ENCODE assay signal across 8 cellular contexts in the genomic region with DNA sequence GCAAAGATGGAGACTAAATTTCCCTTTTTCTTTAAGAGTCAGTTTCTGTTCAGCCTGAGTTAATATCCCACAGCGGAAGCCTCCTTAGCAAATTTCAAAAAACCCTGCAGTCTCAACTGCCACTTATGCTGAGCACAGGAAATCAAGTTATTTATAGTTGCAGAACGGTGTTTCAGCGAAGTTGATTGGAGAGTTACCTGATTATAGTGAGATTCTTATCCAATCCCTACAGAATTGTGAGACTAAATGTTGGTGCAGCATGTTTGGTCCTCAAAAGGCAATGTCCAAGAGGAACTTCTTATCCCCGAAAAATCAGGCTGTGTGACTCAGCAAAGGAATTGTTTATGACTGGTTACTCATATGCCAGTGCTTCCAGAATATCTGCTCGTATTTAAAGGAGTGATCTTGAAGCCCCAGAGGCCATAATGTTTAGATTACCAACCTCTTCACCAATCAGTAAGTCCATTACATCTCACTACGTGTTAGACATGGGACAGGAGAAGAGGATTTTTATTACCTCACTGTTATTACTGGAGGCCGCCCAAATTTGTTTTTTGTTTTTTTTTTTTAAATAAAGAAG.
DNase-seq lines count a peak whose midpoint lies in the region; ATAC-seq and TF ChIP-seq lines count a peak whose summit lies in the region.

No MANE protein-coding gene starts in this region.

- intact Hi-C loops in MCF 10A (cut with micrococcal nuclease) (loop anchor here (2.0 kb wide), 1 partner anchor 22 kb away; no protein-coding TSS in a partner anchor), mucosa of descending colon (cut with DNase I, micrococcal nuclease) (no loop called here)

- peak overlapping the region; percentile 83 for H3K4me3 Mint-ChIP-seq in MCF 10A (ENCODE audit: unreplicated experiment)

- peak overlapping the region; percentile 98 for H3K27ac Mint-ChIP-seq in MCF 10A (ENCODE audit: low read depth, unreplicated experiment)

- H3K9me3 ChIP-seq in mucosa of descending colon: no peaks in the 10 kb centered on the region

- H3K4me1 Mint-ChIP-seq in MCF 10A (ENCODE audit: insufficient read depth, unreplicated experiment): peaks cover 43% of the 10 kb centered on the region

- POLR2A ChIA-PET in MCF 10A (lab: Yijun Ruan, JAX): interaction anchor here (0.6 to 10.0 kb wide), 7 partner anchors 9 to 610 kb away, joined by 3 to 150 read pairs (median 11); no protein-coding TSS in a partner anchor

- no peaks in the 10 kb centered on the region for H3K36me3 Mint-ChIP-seq in MCF 10A (ENCODE audit: insufficient read depth, unreplicated experiment)

- TF ChIP-seq CTCF in MCF 10A (IDR thresholded peaks at IDR 0.05; ENCODE audit: unreplicated experiment) (no peak), mucosa of descending colon (IDR thresholded peaks at IDR 0.05) (no peak)

- peak; percentile 1 for ATAC-seq in mucosa of descending colon
- no peak for ATAC-seq in GM18519 (IDR thresholded peaks at IDR 0.05; ENCODE audit: low FRiP score, unreplicated experiment)
- ATAC-seq in GM21786 (IDR thresholded peaks at IDR 0.05; ENCODE audit: unreplicated experiment): no peak

- peak; percentile 64 for DNase-seq in activated effector memory CD4-positive, alpha-beta T cell treated with anti-CD3 and anti-CD28 coated beads, Interleukin-2, amount 50 U/mL, for 16 hours
- no peak for DNase-seq in activated effector memory CD4-positive, alpha-beta T cell treated with Interleukin-2 at 50 U/mL for 16 hours
- DNase-seq in NOMO-1 treated with dmso at 0.1 percent for 144 hours (lab: John Stamatoyannopoulos, UW; ENCODE audit: unreplicated experiment) (peak; percentile 86), MCF 10A (ENCODE audit: unreplicated experiment) (peak; percentile 94), mucosa of descending colon (no peak), NCI-H345 (lab: John Stamatoyannopoulos, UW) (no peak)

- H3K36me3 ChIP-seq in mucosa of descending colon (ENCODE audit: low read depth): no peaks in the 10 kb centered on the region

- H3K9me3 Mint-ChIP-seq in MCF 10A (ENCODE audit: unreplicated experiment): no peaks in the 10 kb centered on the region

- TSS peak; percentile 61 for BruUV-seq in MCF 10A (replicated peaks; lab: Mats Ljungman, UMichigan)

- peaks cover 71% of the 10 kb centered on the region for H3K4me1 ChIP-seq in mucosa of descending colon (ENCODE audit: low read depth)

- CTCF ChIA-PET in MCF 10A (lab: Yijun Ruan, JAX): interaction anchor here (0.6 to 0.7 kb wide), 2 partner anchors 33 to 920 kb away, joined by 3 read pairs; no protein-coding TSS in a partner anchor

- H3K27me3 Mint-ChIP-seq in MCF 10A (ENCODE audit: insufficient read depth, unreplicated experiment): no peaks in the 10 kb centered on the region

- H3K4me3 ChIP-seq in mucosa of descending colon: no peak overlapping the region

Comparison
In these comparisons a context has a peak if more than half of its experiments do, and no peak if none do; other contexts are left out.
1. DNase-seq: peak in activated effector memory CD4-positive, alpha-beta T cell treated with anti-CD3 and anti-CD28 coated beads, Interleukin-2, amount 50 U/mL, for 16 hours (single experiment), NOMO-1 treated with dmso at 0.1 percent for 144 hours (single experiment) and MCF 10A (single experiment); none in activated effector memory CD4-positive, alpha-beta T cell treated with Interleukin-2 at 50 U/mL for 16 hours (single experiment), mucosa of descending colon (0 of 3) and NCI-H345 (single experiment).